ENCODE assay signal across 12 cellular contexts in genomic region chr5:116681334-116682013, GRCh38.
DNase-seq lines count a peak whose midpoint lies in the region; ATAC-seq and TF ChIP-seq lines count a peak whose summit lies in the region.
"Had no signal": no experiment of that assay in that cellular context is flagged by ENCODE, and none has a peak within 500 bp of the region (broad histone marks: within the 10 kb centered on the region; RNA-seq: fewer than 3 reads in every experiment).

No MANE protein-coding gene starts in this region.

- no peak for TF ChIP-seq CTCF in GM10266 (IDR thresholded peaks at IDR 0.05; ENCODE audit: control insufficient read depth, insufficient read depth, low read depth, missing control alignments)

- H3K27me3 Mint-ChIP-seq in T-helper 2 cell treated with Interferon-gamma antibody and Interleukin-4, amounts not matched to agents 5 μg/mL and 100 μg/mL, for 36 hours (ENCODE audit: low read depth), result no peaks in the 10 kb centered on the region

- no peaks in the 10 kb centered on the region for H3K9me3 Mint-ChIP-seq in T-helper 2 cell treated with Interferon-gamma antibody and Interleukin-4, amounts not matched to agents 5 μg/mL and 100 μg/mL, for 36 hours

- intact Hi-C loops in posterior cingulate gyrus (cut with DNase I), result no loop called here

- no peak overlapping the region for H3K4me3 Mint-ChIP-seq in T-helper 2 cell treated with Interferon-gamma antibody and Interleukin-4, amounts not matched to agents 5 μg/mL and 100 μg/mL, for 36 hours

- DNase-seq in GM10266 (ENCODE audit: extremely low spot score) (peak; percentile 71), superior temporal gyrus (ENCODE audit: extremely low spot score) (no peak), posterior cingulate gyrus (no peak), amygdala (lab: John Stamatoyannopoulos, UW) (no peak)
- no peak for DNase-seq in T-helper 2 cell treated with Interferon-gamma antibody and Interleukin-4, amounts not matched to agents 5 μg/mL and 100 μg/mL, for 36 hours (ENCODE audit: low spot score)
- DNase-seq: activated CD8-positive, alpha-beta memory T cell treated with anti-CD3 and anti-CD28 coated beads, Interleukin-2, amount 50 U/mL, for 4 hours; GDM1; NCI-H2227 treated with DMSO at 0.1 percent for 48 hours; SW 1271 had no signal

- no peaks in the 10 kb centered on the region for H3K4me1 Mint-ChIP-seq in T-helper 2 cell treated with Interferon-gamma antibody and Interleukin-4, amounts not matched to agents 5 μg/mL and 100 μg/mL, for 36 hours (ENCODE audit: low read depth)

- no peak overlapping the region for H3K27ac Mint-ChIP-seq in T-helper 2 cell treated with Interferon-gamma antibody and Interleukin-4, amounts not matched to agents 5 μg/mL and 100 μg/mL, for 36 hours

- H3K36me3 Mint-ChIP-seq in T-helper 2 cell treated with Interferon-gamma antibody and Interleukin-4, amounts not matched to agents 5 μg/mL and 100 μg/mL, for 36 hours (ENCODE audit: low read depth), result no peaks in the 10 kb centered on the region

- ATAC-seq in GM19372 (IDR thresholded peaks at IDR 0.05; ENCODE audit: low read depth, unreplicated experiment) (peak; percentile 94), HG02852 (IDR thresholded peaks at IDR 0.05; ENCODE audit: unreplicated experiment) (peak; percentile 99), HG03571 (IDR thresholded peaks at IDR 0.05; ENCODE audit: unreplicated experiment) (peak; percentile 97)
